16 cellular contexts compared by ENCODE assay signal in genomic region chr18:25686960-25687520, GRCh38.
A peak's percentile ranks its signal among the peaks of the same experiment; 100 is the strongest.
DNase-seq lines count a peak whose midpoint lies in the region; ATAC-seq and TF ChIP-seq lines count a peak whose summit lies in the region.
"Had no signal": no experiment of that assay in that cellular context is flagged by ENCODE, and none has a peak within 500 bp of the region (broad histone marks: within the 10 kb centered on the region; RNA-seq: fewer than 3 reads in every experiment).

No MANE protein-coding gene starts in this region.

- H3K9me1 ChIP-seq in IMR-90 (ENCODE audit: insufficient read depth, low read length): no peaks in the 10 kb centered on the region

- H3K27me3 ChIP-seq in IMR-90 (ENCODE audit: control insufficient read depth, insufficient read depth, low read length) (no peaks in the 10 kb centered on the region; the same call in 1 of the 2 replicates), brain microvascular endothelial cell (replicated peaks) (no peaks in the 10 kb centered on the region)
- H3K27me3 ChIP-seq: BE2C, Peyer's patch, SJCRH30 had no signal

- no peak overlapping the region for H2BK20ac ChIP-seq in IMR-90 (ENCODE audit: low read depth, low read length)

- H3K56ac ChIP-seq in IMR-90 (ENCODE audit: extremely low read depth, insufficient read depth, low read length): no peak overlapping the region

- TF ChIP-seq CTCF in IMR-90 (conservative IDR thresholded peaks at IDR 0.05; ENCODE audit: low read depth, low read length) (no peak), brain microvascular endothelial cell (IDR thresholded peaks at IDR 0.05; ENCODE audit: low read depth, low read length, missing control alignments) (no peak), omental fat pad (IDR thresholded peaks at IDR 0.05) (no peak)

- H3K36me3 ChIP-seq in IMR-90 (ENCODE audit: control insufficient read depth, insufficient read depth, low read length) (no peaks in the 10 kb centered on the region), brain microvascular endothelial cell (replicated peaks) (no peaks in the 10 kb centered on the region)
- H3K36me3 ChIP-seq: BE2C, Peyer's patch, SJCRH30 had no signal

- no peak overlapping the region for H3K14ac ChIP-seq in IMR-90 (replicated peaks; ENCODE audit: low read depth, low read length)

- no peak for TF ChIP-seq POLR2A in IMR-90 (IDR thresholded peaks at IDR 0.05; ENCODE audit: low read depth, low read length)

- H2BK5ac ChIP-seq in IMR-90 (ENCODE audit: low read depth, low read length, poor library complexity, severe bottlenecking): no peak overlapping the region

- CTCF ChIA-PET in IMR-90 (lab: Yijun Ruan, JAX): no interaction called here

- H3K4ac ChIP-seq in IMR-90 (ENCODE audit: low read depth, low read length): no peak overlapping the region

- H4K91ac ChIP-seq in IMR-90 (ENCODE audit: insufficient read depth, low read depth, low read length): no peak overlapping the region

- H3K4me1 ChIP-seq in IMR-90 (ENCODE audit: control insufficient read depth, insufficient read depth, low read length): no peaks in the 10 kb centered on the region
- H3K4me1 ChIP-seq: BE2C, Peyer's patch, SJCRH30 had no signal

- H2AFZ ChIP-seq in IMR-90 (replicated peaks; ENCODE audit: low read length, poor library complexity): no peak overlapping the region

- peak; percentile 19 for DNase-seq in IMR-90
- peak; percentile 82 for DNase-seq in NCI-H2171 treated with DMSO at 0.1 percent for 48 hours (lab: John Stamatoyannopoulos, UW)
- DNase-seq in brain microvascular endothelial cell: peak; percentile 2
- DNase-seq in left kidney (ENCODE audit: low read depth, low spot score): peak; percentile 32
- no peak for DNase-seq in HuH-7.5 (ENCODE audit: low spot score)
- DNase-seq in stimulated activated CD8-positive, alpha-beta memory T cell treated with anti-CD3 and anti-CD28 coated beads, Interleukin-4, amount 100 ng/mL, for 48 hours: no peak
- no peak for DNase-seq in omental fat pad (ENCODE audit: low spot score)
- DNase-seq: BE2C, DMS79, H7, NCI-H1694 treated with DMSO at 0.1 percent for 48 hours, NCI-H226, Peyer's patch, SJCRH30 had no signal

- no peak overlapping the region for H4K5ac ChIP-seq in IMR-90 (ENCODE audit: low read depth, low read length)

- H2AK5ac ChIP-seq in IMR-90 (ENCODE audit: low read depth, low read length): no peak overlapping the region

- no TSS peak for BruUV-seq in IMR-90 (replicated peaks; lab: Mats Ljungman, UMichigan)

- no peak overlapping the region for H3K9ac ChIP-seq in IMR-90 (ENCODE audit: low read depth, low read length)
- H3K9ac ChIP-seq: KMS-11 had no signal

- no peak overlapping the region for H3K23ac ChIP-seq in IMR-90 (ENCODE audit: low read depth, low read length)

- H3K27ac ChIP-seq in IMR-90 (ENCODE audit: insufficient read depth, low read length) (no peak overlapping the region), brain microvascular endothelial cell (no peak overlapping the region)
- H3K27ac ChIP-seq: HL-60, KMS-11, Peyer's patch, SJCRH30 had no signal

- no peak overlapping the region for H4K8ac ChIP-seq in IMR-90 (ENCODE audit: low read depth in 2 of 2, low read length in 2 of 2)

- no peaks in the 10 kb centered on the region for H3K9me3 ChIP-seq in IMR-90 (ENCODE audit: control insufficient read depth, insufficient read depth, low read length)
- H3K9me3 ChIP-seq: BE2C, Peyer's patch, SJCRH30 had no signal

- H3K79me1 ChIP-seq in IMR-90 (ENCODE audit: low read depth in 1 of 2, low read length in 2 of 2): no peaks in the 10 kb centered on the region

- no peak overlapping the region for H2BK120ac ChIP-seq in IMR-90 (ENCODE audit: low read depth, low read length)

- no peak for ATAC-seq in IMR-90 (ENCODE audit: low read depth)
- no peak for ATAC-seq in omental fat pad (ENCODE audit: low FRiP score)

- H4K20me1 ChIP-seq in IMR-90 (ENCODE audit: insufficient read depth, low read length): no peaks in the 10 kb centered on the region

- TF ChIP-seq RAD21 in IMR-90 (IDR thresholded peaks at IDR 0.05; ENCODE audit: low read length): no peak

- no peak overlapping the region for H3K18ac ChIP-seq in IMR-90 (ENCODE audit: low read depth, low read length)

- H3K4me2 ChIP-seq in IMR-90 (ENCODE audit: low read depth, low read length): no peak overlapping the region
- H3K4me2 ChIP-seq: KMS-11 had no signal

- dilution Hi-C loops in IMR-90 (cut with HindIII; ENCODE audit: low sequenced_read_pairs, unreplicated experiment): no loop called here

- intact Hi-C loops in IMR-90 (cut with micrococcal nuclease): no loop called here

- POLR2A ChIA-PET in IMR-90 (lab: Charles Lee; ENCODE audit: unreplicated experiment): no interaction called here

- WGBS in IMR-90 (ENCODE audit: extremely low coverage in 2 of 2, insufficient read length in 1 of 2), 2 experiments: no CpG with 5 or more reads among the region's 4 CpGs

- no peak overlapping the region for H3K4me3 ChIP-seq in IMR-90 (ENCODE audit: insufficient read depth, low read depth, low read length)
- no peak overlapping the region for H3K4me3 ChIP-seq in brain microvascular endothelial cell (ENCODE audit: low read depth, low read length)
- H3K4me3 ChIP-seq: Peyer's patch, SJCRH30 had no signal

- H2AK9ac ChIP-seq in IMR-90 (replicated peaks; ENCODE audit: low read depth, low read length, poor library complexity): no peak overlapping the region

- in situ Hi-C loops in IMR-90 (cut with MboI; ENCODE audit: low sequenced_read_pairs) (no loop called here), brain microvascular endothelial cell (cut with HindIII; ENCODE audit: low pct_ligation_motif_present, low sequenced_read_pairs) (no loop called here)

- no peak overlapping the region for H2BK15ac ChIP-seq in IMR-90 (ENCODE audit: low read depth, low read length)

TF ChIP-seq in IMR-90, 13 proteins besides CTCF, POLR2A, EP300 and RAD21:
- 0 out of 2 replicates have a peak, but pooled peaks have one; percentile 10 for TF ChIP-seq CEBPB (IDR thresholded peaks at IDR 0.05; ENCODE audit: low read depth, low read length)
- TF ChIP-seq SMC3 (IDR thresholded peaks at IDR 0.05; ENCODE audit: low read depth, low read length): no peak

Comparison
In these comparisons a context has a peak if more than half of its experiments do, and no peak if none do; other contexts are left out.
1. DNase-seq: peak in IMR-90 (single experiment), NCI-H2171 treated with DMSO at 0.1 percent for 48 hours (single experiment), brain microvascular endothelial cell (single experiment) and left kidney (single experiment); none in HuH-7.5 (single experiment), stimulated activated CD8-positive, alpha-beta memory T cell treated with anti-CD3 and anti-CD28 coated beads, Interleukin-4, amount 100 ng/mL, for 48 hours (single experiment) and omental fat pad (single experiment).